In the genomic region with DNA sequence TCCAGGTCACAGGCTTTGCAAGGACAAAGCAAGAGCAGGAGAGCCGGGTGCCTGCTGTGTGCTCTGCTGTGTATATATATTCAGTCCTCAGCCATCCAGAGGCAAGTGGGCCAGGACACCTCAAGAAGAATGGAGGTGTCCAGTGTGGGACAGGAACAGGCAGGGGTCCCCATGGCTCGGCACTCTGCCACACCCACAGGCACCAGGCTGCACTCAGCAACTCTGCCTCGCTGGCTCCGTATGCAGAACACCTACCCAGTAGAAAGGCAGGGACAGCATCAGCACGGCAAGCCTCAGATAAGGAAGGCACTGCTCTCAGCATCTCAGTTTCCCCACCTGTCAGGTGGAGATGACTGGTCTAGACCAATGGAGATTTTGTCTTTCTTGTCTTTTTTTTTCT, we compare ENCODE assay signal across 20 cellular contexts. TPM values are rescaled to one million over a fixed set of nuclear protein-coding genes. Genes with fewer than 3 reads are reported as not detected.
DNase-seq lines count a peak whose midpoint lies in the region; ATAC-seq and TF ChIP-seq lines count a peak whose summit lies in the region.
"Had no signal": no experiment of that assay in that cellular context is flagged by ENCODE, and none has a peak within 500 bp of the region (broad histone marks: within the 10 kb centered on the region; RNA-seq: fewer than 3 reads in every experiment).

No MANE protein-coding gene starts in this region.

- peaks cover 71% of the 10 kb centered on the region for H3K4me1 ChIP-seq in CD8-positive, alpha-beta T cell (ENCODE audit: insufficient read depth, low read length)
- peaks cover 8 to 18% of the 10 kb centered on the region in 2 donors for H3K4me1 ChIP-seq in neuronal stem cell (ENCODE audit: control insufficient read depth in 2 of 2, insufficient read depth in 1 of 2, low read depth in 1 of 2, low read length in 2 of 2)
- peaks cover 9% of the 10 kb centered on the region for H3K4me1 ChIP-seq in mesenchymal stem cell (ENCODE audit: control insufficient read depth, insufficient read depth, low read depth, low read length)

- H2BK5ac ChIP-seq in neuronal stem cell (ENCODE audit: low read length) (no peak overlapping the region), mesenchymal stem cell (ENCODE audit: low read depth, low read length, poor library complexity, severe bottlenecking) (no peak overlapping the region)

- no peak overlapping the region for H3K4me3 Mint-ChIP-seq in activated T-cell treated with anti-CD3 and anti-CD28 coated beads, Interleukin-2, amount 50 U/mL, for 24 hours
- no peak overlapping the region for H3K4me3 Mint-ChIP-seq in CD8-positive, alpha-beta T cell
- H3K4me3 Mint-ChIP-seq in activated CD8-positive, alpha-beta T cell treated with anti-CD3 and anti-CD28 coated beads, Interleukin-2, amount 10 ng/mL, durations not matched to agents 7 days and 5 days, result no peak overlapping the region
- H3K4me3 Mint-ChIP-seq: H9 had no signal

- H3K36me3 Mint-ChIP-seq in activated T-cell treated with anti-CD3 and anti-CD28 coated beads, Interleukin-2, amount 50 U/mL, for 24 hours (ENCODE audit: low read depth), result peaks cover 83% of the 10 kb centered on the region
- peaks cover 37% of the 10 kb centered on the region for H3K36me3 Mint-ChIP-seq in CD8-positive, alpha-beta T cell
- peaks cover 55% of the 10 kb centered on the region for H3K36me3 Mint-ChIP-seq in activated CD8-positive, alpha-beta T cell treated with anti-CD3 and anti-CD28 coated beads, Interleukin-2, amount 10 ng/mL, durations not matched to agents 7 days and 5 days (ENCODE audit: low read depth)

- H3K9me3 Mint-ChIP-seq in activated T-cell treated with anti-CD3 and anti-CD28 coated beads, Interleukin-2, amount 50 U/mL, for 24 hours, result no peaks in the 10 kb centered on the region
- H3K9me3 Mint-ChIP-seq in CD8-positive, alpha-beta T cell, result no peaks in the 10 kb centered on the region
- H3K9me3 Mint-ChIP-seq in activated CD8-positive, alpha-beta T cell treated with anti-CD3 and anti-CD28 coated beads, Interleukin-2, amount 10 ng/mL, durations not matched to agents 7 days and 5 days (ENCODE audit: insufficient read depth), result no peaks in the 10 kb centered on the region
- H3K9me3 Mint-ChIP-seq: H9 had no signal

- CTCF ChIA-PET in CD8-positive, alpha-beta T cell (lab: Charles Lee), result interaction anchor here (1.0 to 2.8 kb wide), 3 partner anchors 10 to 24 kb away, joined by 3 to 14 read pairs (median 4); no protein-coding TSS in a partner anchor
- CTCF ChIA-PET in activated CD8-positive, alpha-beta T cell treated with anti-CD3 and anti-CD28 coated beads, Interleukin-2, amount 10 ng/mL, durations not matched to agents 7 days and 5 days (lab: Charles Lee), result no interaction called here

- peaks cover 20% of the 10 kb centered on the region for H3K36me3 ChIP-seq in CD8-positive, alpha-beta T cell (ENCODE audit: insufficient read depth, low read length)
- H3K36me3 ChIP-seq in neuronal stem cell (replicated peaks in 1 of 2; ENCODE audit: control insufficient read depth in 2 of 2, insufficient read depth in 2 of 2, low read length in 2 of 2) (no peaks in the 10 kb centered on the region), mesenchymal stem cell (ENCODE audit: control insufficient read depth in 1 of 2, insufficient read depth in 2 of 2, low read depth in 1 of 2, low read length in 2 of 2) (peaks cover 19 to 36% of the 10 kb centered on the region in 2 experiments)

- H2BK120ac ChIP-seq in neuronal stem cell (ENCODE audit: low read depth, low read length), result no peak overlapping the region
- no peak overlapping the region for H2BK120ac ChIP-seq in mesenchymal stem cell (ENCODE audit: low read depth, low read length)

- no peak for TF ChIP-seq CTCF in CD8-positive, alpha-beta T cell (IDR thresholded peaks at IDR 0.05)

- WGBS in neuronal stem cell (ENCODE audit: extremely low coverage in 2 of 2, insufficient read length in 2 of 2, insufficient replicate concordance in 1 of 2), 2 donors, result no CpG with 5 or more reads among the region's 5 CpGs
- 96% methylated on average over 5 of the region's 5 CpGs for WGBS in mesenchymal stem cell

- H3K4me1 Mint-ChIP-seq in activated T-cell treated with anti-CD3 and anti-CD28 coated beads, Interleukin-2, amount 50 U/mL, for 24 hours (ENCODE audit: low read depth), result peaks cover 68% of the 10 kb centered on the region
- H3K4me1 Mint-ChIP-seq in CD8-positive, alpha-beta T cell (ENCODE audit: low read depth), result peaks cover 71% of the 10 kb centered on the region
- H3K4me1 Mint-ChIP-seq in activated CD8-positive, alpha-beta T cell treated with anti-CD3 and anti-CD28 coated beads, Interleukin-2, amount 10 ng/mL, durations not matched to agents 7 days and 5 days (ENCODE audit: low read depth), result peaks cover 63% of the 10 kb centered on the region

- H3K4ac ChIP-seq in neuronal stem cell (ENCODE audit: low read length), result no peak overlapping the region
- no peak overlapping the region for H3K4ac ChIP-seq in mesenchymal stem cell (ENCODE audit: low read depth in 1 of 2, low read length in 2 of 2)

- H4K8ac ChIP-seq in neuronal stem cell (ENCODE audit: low read depth, low read length) (no peak overlapping the region), mesenchymal stem cell (ENCODE audit: low read length) (no peak overlapping the region)

- H3K79me1 ChIP-seq in neuronal stem cell (ENCODE audit: low read depth, low read length) (peaks cover 3% of the 10 kb centered on the region), mesenchymal stem cell (replicated peaks; ENCODE audit: low read length, poor library complexity, severe bottlenecking) (no peaks in the 10 kb centered on the region)

- H3K27me3 Mint-ChIP-seq in activated T-cell treated with anti-CD3 and anti-CD28 coated beads, Interleukin-2, amount 50 U/mL, for 24 hours, result no peaks in the 10 kb centered on the region
- no peaks in the 10 kb centered on the region for H3K27me3 Mint-ChIP-seq in CD8-positive, alpha-beta T cell (ENCODE audit: low read depth)
- H3K27me3 Mint-ChIP-seq in activated CD8-positive, alpha-beta T cell treated with anti-CD3 and anti-CD28 coated beads, Interleukin-2, amount 10 ng/mL, durations not matched to agents 7 days and 5 days (ENCODE audit: low read depth), result no peaks in the 10 kb centered on the region

- POLR2A ChIA-PET in CD8-positive, alpha-beta T cell (lab: Charles Lee), result interaction anchor here (1.5 to 4.0 kb wide), 2 partner anchors 9 to 10 kb away, joined by 6 to 40 read pairs; no protein-coding TSS in a partner anchor
- POLR2A ChIA-PET in activated CD8-positive, alpha-beta T cell treated with anti-CD3 and anti-CD28 coated beads, Interleukin-2, amount 10 ng/mL, durations not matched to agents 7 days and 5 days (lab: Charles Lee), result interaction anchor here (1.0 to 3.4 kb wide), 3 partner anchors 11 to 28 kb away, joined by 3 to 58 read pairs (median 5); no protein-coding TSS in a partner anchor

- no peak overlapping the region for H3K4me3 ChIP-seq in CD8-positive, alpha-beta T cell (ENCODE audit: low read depth, low read length)
- H3K4me3 ChIP-seq in neuronal stem cell (ENCODE audit: low read length in 2 of 2) (no peak overlapping the region), mesenchymal stem cell (ENCODE audit: insufficient read depth in 1 of 2, low read depth in 1 of 2, low read length in 2 of 2) (no peak overlapping the region)
- H3K4me3 ChIP-seq: BLaER1, GM23248, K562 had no signal

- H3K18ac ChIP-seq in neuronal stem cell (ENCODE audit: low read length) (peak overlapping the region; percentile 44), mesenchymal stem cell (ENCODE audit: low read depth in 1 of 2, low read length in 2 of 2) (no peak overlapping the region)

- H3K27me3 ChIP-seq in CD8-positive, alpha-beta T cell (ENCODE audit: insufficient read depth, low read length), result no peaks in the 10 kb centered on the region
- H3K27me3 ChIP-seq in neuronal stem cell (ENCODE audit: control insufficient read depth in 3 of 3, insufficient read depth in 3 of 3, low read depth in 1 of 3, low read length in 3 of 3) (no peaks in the 10 kb centered on the region), mesenchymal stem cell (ENCODE audit: control insufficient read depth in 1 of 2, insufficient read depth in 1 of 2, low read length in 2 of 2) (no peaks in the 10 kb centered on the region)
- H3K27me3 ChIP-seq: BLaER1 had no signal

- no peak for ATAC-seq in CD8-positive, alpha-beta T cell
- no peak for ATAC-seq in activated CD8-positive, alpha-beta T cell treated with anti-CD3 and anti-CD28 coated beads, Interleukin-2, amount 10 ng/mL, durations not matched to agents 7 days and 5 days
- ATAC-seq: K562, Panc1 had no signal

- H4K91ac ChIP-seq in neuronal stem cell (ENCODE audit: low read depth, low read length, poor library complexity), result no peak overlapping the region
- no peak overlapping the region for H4K91ac ChIP-seq in mesenchymal stem cell (ENCODE audit: low read length)

- no peak overlapping the region for H2BK15ac ChIP-seq in neuronal stem cell (ENCODE audit: low read length)
- H2BK15ac ChIP-seq in mesenchymal stem cell (ENCODE audit: low read depth, poor library complexity, severe bottlenecking), result no peak overlapping the region

- no peak overlapping the region for H3K23ac ChIP-seq in neuronal stem cell (ENCODE audit: low read depth, low read length, poor library complexity)
- no peak overlapping the region for H3K23ac ChIP-seq in mesenchymal stem cell (ENCODE audit: low read length in 2 of 2)

- H3K4me2 ChIP-seq in neuronal stem cell (ENCODE audit: insufficient read depth, low read length, poor library complexity, severe bottlenecking), result no peak overlapping the region
- H3K4me2 ChIP-seq in mesenchymal stem cell (ENCODE audit: low read length, poor library complexity, severe bottlenecking), result no peak overlapping the region
- H3K4me2 ChIP-seq: BLaER1 had no signal

- peak overlapping the region; percentile 7 for H3K27ac ChIP-seq in CD8-positive, alpha-beta T cell (ENCODE audit: low read depth, low read length)
- H3K27ac ChIP-seq in neuronal stem cell (replicated peaks; ENCODE audit: low read length) (no peak overlapping the region), mesenchymal stem cell (ENCODE audit: low read length, poor library complexity, severe bottlenecking) (no peak overlapping the region)
- H3K27ac ChIP-seq: BLaER1, GM23248, RWPE1 had no signal

- no peak overlapping the region for H2AK5ac ChIP-seq in neuronal stem cell (ENCODE audit: low read depth, low read length)
- no peak overlapping the region for H2AK5ac ChIP-seq in mesenchymal stem cell (ENCODE audit: low read length, severe bottlenecking)

- intact Hi-C loops in CD8-positive, alpha-beta T cell (cut with DNase I, micrococcal nuclease), result no loop called here

- H3K27ac Mint-ChIP-seq in activated T-cell treated with anti-CD3 and anti-CD28 coated beads, Interleukin-2, amount 50 U/mL, for 24 hours, result peak overlapping the region; percentile 66
- H3K27ac Mint-ChIP-seq in CD8-positive, alpha-beta T cell, result peak overlapping the region; percentile 81
- peak overlapping the region; percentile 5 for H3K27ac Mint-ChIP-seq in activated CD8-positive, alpha-beta T cell treated with anti-CD3 and anti-CD28 coated beads, Interleukin-2, amount 10 ng/mL, durations not matched to agents 7 days and 5 days

- H3K14ac ChIP-seq in neuronal stem cell (ENCODE audit: low read length), result no peak overlapping the region
- H3K14ac ChIP-seq in mesenchymal stem cell (ENCODE audit: low read length in 2 of 2), result no peak overlapping the region

- no peak overlapping the region for H2BK12ac ChIP-seq in neuronal stem cell (ENCODE audit: low read length)
- H2BK12ac ChIP-seq in mesenchymal stem cell (ENCODE audit: low read length in 2 of 2), result no peak overlapping the region

- H2AFZ ChIP-seq in neuronal stem cell (ENCODE audit: low read length) (no peak overlapping the region), mesenchymal stem cell (ENCODE audit: low read depth, low read length) (no peak overlapping the region)
- H2AFZ ChIP-seq: GM23248 had no signal

- no peak for DNase-seq in activated T-cell treated with anti-CD3 and anti-CD28 coated beads, Interleukin-2, amount 50 U/mL, for 24 hours
- no peak for DNase-seq in activated T-cell treated with anti-CD3 and anti-CD28 coated beads, Interleukin-2, amount 50 U/mL, for 1 hour
- no peak for DNase-seq in CD8-positive, alpha-beta T cell
- no peak for DNase-seq in activated CD8-positive, alpha-beta T cell treated with anti-CD3 and anti-CD28 coated beads, Interleukin-2, amount 10 ng/mL, durations not matched to agents 7 days and 5 days
- DNase-seq in neuronal stem cell (ENCODE audit: low spot score) (no peak), NCI-H1930 (lab: John Stamatoyannopoulos, UW) (no peak), DMS153 (lab: John Stamatoyannopoulos, UW) (no peak), mesenchymal stem cell (no peak)
- DNase-seq: GM23248, H9, Kasumi-1, NCI-H1092 treated with DMSO at 0.1 percent for 48 hours, NCI-H146, NCI-H2029, NCI-H526 treated with DMSO at 0.1 percent for 48 hours, SHP77 had no signal

- H3K9ac ChIP-seq in neuronal stem cell (ENCODE audit: low read depth, low read length, poor library complexity) (no peak overlapping the region), mesenchymal stem cell (ENCODE audit: low read length) (no peak overlapping the region)
- H3K9ac ChIP-seq: BLaER1, GM23248 had no signal

- no peaks in the 10 kb centered on the region for H3K9me3 ChIP-seq in CD8-positive, alpha-beta T cell (ENCODE audit: low read length)
- H3K9me3 ChIP-seq in neuronal stem cell (replicated peaks in 1 of 2; ENCODE audit: control insufficient read depth in 2 of 2, insufficient read depth in 1 of 2, low read depth in 1 of 2, low read length in 2 of 2), result no peaks in the 10 kb centered on the region
- no peaks in the 10 kb centered on the region for H3K9me3 ChIP-seq in mesenchymal stem cell (ENCODE audit: control insufficient read depth, low read length)
- H3K9me3 ChIP-seq: BLaER1 had no signal

RNA-seq across cellular contexts. Expression of a gene that starts 57.8 kb away (rescaled TPM):
- 10 to 100 TPM; 66.6 to 67.9 TPM for total RNA-seq in CD8-positive, alpha-beta T cell
- total RNA-seq in activated CD8-positive, alpha-beta T cell treated with anti-CD3 and anti-CD28 coated beads, Interleukin-2, amount 10 ng/mL, durations not matched to agents 7 days and 5 days, result 10 to 100 TPM; 76.4 to 79.8 TPM
- polyA plus RNA-seq in neuronal stem cell (2013, experiment 1 of 2), result 47.2 TPM
- polyA plus RNA-seq in neuronal stem cell (2013, experiment 2 of 2), result 47.4 TPM
- polyA plus RNA-seq in mesenchymal stem cell (2013, experiment 1 of 2), result 10.8 TPM
- 10.1 TPM for polyA plus RNA-seq in mesenchymal stem cell (2013, experiment 2 of 2)

Comparison
In these comparisons a context has a peak if more than half of its experiments do, and no peak if none do; other contexts are left out.
1. H3K27ac Mint-ChIP-seq: peak in every context shown above with its lines; median percentile 81 in CD8-positive, alpha-beta T cell; 66 in activated T-cell treated with anti-CD3 and anti-CD28 coated beads, Interleukin-2, amount 50 U/mL, for 24 hours; 5 in activated CD8-positive, alpha-beta T cell treated with anti-CD3 and anti-CD28 coated beads, Interleukin-2, amount 10 ng/mL, durations not matched to agents 7 days and 5 days.